Comparison of ENCODE assay signal across 9 cellular contexts in the genomic region with DNA sequence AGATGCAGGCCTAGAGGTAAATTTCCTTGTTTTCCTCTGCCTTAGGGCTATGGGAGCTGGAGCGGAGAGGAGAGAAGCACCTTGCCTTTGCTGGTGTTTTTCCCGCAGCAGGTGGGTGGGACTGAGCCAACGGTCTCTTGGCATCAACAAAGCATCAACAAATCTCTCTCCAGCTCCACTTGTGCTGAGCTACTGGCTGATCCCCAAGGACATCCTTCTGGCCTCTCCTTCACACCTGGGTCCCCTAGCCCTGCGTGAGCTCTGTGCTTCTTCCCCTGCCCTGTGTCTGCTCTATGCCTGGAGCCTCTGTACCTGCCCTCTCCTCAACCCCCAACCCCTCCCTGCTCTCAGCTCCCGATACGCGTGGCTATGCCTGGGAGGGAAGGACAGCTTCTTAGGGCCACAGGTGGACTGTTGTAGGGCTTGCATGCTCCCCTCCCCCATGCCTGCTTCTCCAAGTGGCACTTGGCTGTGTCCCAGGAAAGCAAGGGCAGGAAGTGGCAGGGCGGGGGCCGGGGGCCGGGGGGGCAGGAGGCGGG. TPM values are rescaled to one million over a fixed set of nuclear protein-coding genes. Genes with fewer than 3 reads are reported as not detected.
DNase-seq lines count a peak whose midpoint lies in the region; ATAC-seq, FAIRE-seq and TF ChIP-seq lines count a peak whose summit lies in the region.
"Had no signal": no experiment of that assay in that cellular context is flagged by ENCODE, and none has a peak within 500 bp of the region (broad histone marks: within the 10 kb centered on the region; RNA-seq: fewer than 3 reads in every experiment).

No MANE protein-coding gene starts in this region.

- in situ Hi-C loops in K562 (cut with MboI), result no loop called here

- no peaks in the 10 kb centered on the region for H3K36me3 ChIP-seq in K562 (ENCODE audit: control insufficient read depth, insufficient read depth, low read length)
- no peaks in the 10 kb centered on the region for H3K36me3 ChIP-seq in naive thymus-derived CD4-positive, alpha-beta T cell (ENCODE audit: control insufficient read depth in 2 of 3, insufficient read depth in 3 of 3, low read length in 3 of 3)

- peaks cover 23 to 46% of the 10 kb centered on the region in 2 experiments for H3K4me1 ChIP-seq in K562 (replicated peaks in 1 of 2; ENCODE audit: control insufficient read depth in 2 of 2, insufficient read depth in 2 of 2, low read length in 2 of 2)
- H3K4me1 ChIP-seq in naive thymus-derived CD4-positive, alpha-beta T cell (ENCODE audit: control insufficient read depth in 2 of 2, insufficient read depth in 2 of 2, low read length in 2 of 2), result peaks cover 8 to 11% of the 10 kb centered on the region in 2 donors

- no peak for FAIRE-seq in K562 (lab: Jason Lieb, UNC)

- peak overlapping the region in 1 of 2 experiments; percentile 78; a peak in 1 of 4 replicates for H3K9ac ChIP-seq in K562 (ENCODE audit: insufficient read depth in 1 of 2, low read depth in 2 of 2, low read length in 2 of 2)

- peak; percentile 20 for ATAC-seq in K562
- no peak for ATAC-seq in naive thymus-derived CD4-positive, alpha-beta T cell
- ATAC-seq in GM21737 (IDR thresholded peaks at IDR 0.05; ENCODE audit: unreplicated experiment), result no peak

- DNase-seq in DMS53 treated with DMSO at 0.1 percent for 48 hours (lab: John Stamatoyannopoulos, UW; ENCODE audit: unreplicated experiment), result peak; percentile 100
- DNase-seq in NCI-H2081 (lab: John Stamatoyannopoulos, UW), result peak; percentile 97 to 98
- peak in 3 of 4 experiments; percentile 45 to 67 (median 63) for DNase-seq in K562 (ENCODE audit: extremely low read depth in 1 of 4, low spot score in 3 of 4)
- no peak for DNase-seq in naive thymus-derived CD4-positive, alpha-beta T cell
- no peak for DNase-seq in hippocampal formation (lab: John Stamatoyannopoulos, UW)
- DNase-seq in GM20000 (ENCODE audit: low spot score), result no peak
- DNase-seq in ecto neural progenitor cell (ENCODE audit: low spot score), result no peak

- H3K27me3 ChIP-seq in K562 (ENCODE audit: control insufficient read depth in 2 of 2, insufficient read depth in 2 of 2, low read length in 2 of 2), result no peaks in the 10 kb centered on the region
- H3K27me3 ChIP-seq in naive thymus-derived CD4-positive, alpha-beta T cell (ENCODE audit: control insufficient read depth in 2 of 2, insufficient read depth in 2 of 2, low read length in 2 of 2), result no peaks in the 10 kb centered on the region

- peak overlapping the region in 2 of 9 donors; percentile 18 to 52 for H3K27ac Mint-ChIP-seq in naive thymus-derived CD4-positive, alpha-beta T cell

- H3K4me3 Mint-ChIP-seq in naive thymus-derived CD4-positive, alpha-beta T cell, result peak overlapping the region in 9 of 10 donors; percentile 18 to 75 (median 65)

- no peak overlapping the region for H3K27ac ChIP-seq in K562 (ENCODE audit: extremely low read depth, low read depth, low read length)
- H3K27ac ChIP-seq in naive thymus-derived CD4-positive, alpha-beta T cell (ENCODE audit: low read depth, low read length), result no peak overlapping the region

- H3K27me3 Mint-ChIP-seq in naive thymus-derived CD4-positive, alpha-beta T cell, result peaks cover 0 to 25% (median 17%) of the 10 kb centered on the region in 5 donors

- H3K9me3 Mint-ChIP-seq in naive thymus-derived CD4-positive, alpha-beta T cell, result peaks cover 0 to 2% (median 0%) of the 10 kb centered on the region in 11 donors

- no peak overlapping the region for H3K4me2 ChIP-seq in K562 (ENCODE audit: insufficient read depth, low read length)

- CTCF ChIA-PET in K562 (lab: Yijun Ruan, JAX; ENCODE audit: low intra/inter-chr PET ratio), result interaction anchor here (1.9 kb wide), 1 partner anchor 28 kb away, joined by 8 read pairs; no protein-coding TSS in a partner anchor
- CTCF ChIA-PET in naive thymus-derived CD4-positive, alpha-beta T cell (lab: Charles Lee), result interaction anchor here (0.6 to 0.8 kb wide), 2 partner anchors 23 to 92 kb away, joined by 4 read pairs; no protein-coding TSS in a partner anchor

- H3K79me2 ChIP-seq in K562 (ENCODE audit: control insufficient read depth, insufficient read depth, low read length), result no peaks in the 10 kb centered on the region

- no peak overlapping the region for H3K4me3 ChIP-seq in K562
- no peak overlapping the region for H3K4me3 ChIP-seq in naive thymus-derived CD4-positive, alpha-beta T cell (ENCODE audit: low read length)

- no peaks in the 10 kb centered on the region for H3K36me3 Mint-ChIP-seq in naive thymus-derived CD4-positive, alpha-beta T cell

- TF ChIP-seq POLR2A in K562 (conservative IDR thresholded peaks at IDR 0.05), result no peak

- no peaks in the 10 kb centered on the region for H3K9me1 ChIP-seq in K562 (ENCODE audit: control insufficient read depth, insufficient read depth, low read length)

- TF ChIP-seq EP300 in K562 (IDR thresholded peaks at IDR 0.05; ENCODE audit: low read length), result no peak

- H3K4me1 Mint-ChIP-seq in naive thymus-derived CD4-positive, alpha-beta T cell, result peaks cover 21 to 36% (median 25%) of the 10 kb centered on the region in 7 donors

- no peaks in the 10 kb centered on the region for H3K9me3 ChIP-seq in K562 (replicated peaks; ENCODE audit: control insufficient read depth, insufficient read depth, low read depth, low read length)
- no peaks in the 10 kb centered on the region for H3K9me3 ChIP-seq in naive thymus-derived CD4-positive, alpha-beta T cell (ENCODE audit: control insufficient read depth in 2 of 3, low read length in 3 of 3)

- intact Hi-C loops in K562 (cut with micrococcal nuclease), result loop anchor here (2.0 kb wide), 1 partner anchor 27 kb away; no protein-coding TSS in a partner anchor
- intact Hi-C loops in naive thymus-derived CD4-positive, alpha-beta T cell (cut with micrococcal nuclease), result no loop called here

- H2AFZ ChIP-seq in K562 (ENCODE audit: low read depth, low read length), result peak overlapping the region; percentile 36; the same call in 1 of the 2 replicates

- BruUV-seq in K562 (replicated peaks; lab: Mats Ljungman, UMichigan), result no TSS peak

- no peak for TF ChIP-seq RAD21 in K562 (CRISPR knock-in tag; conservative IDR thresholded peaks at IDR 0.05 in 1 of 2, IDR thresholded peaks at IDR 0.05 in 1 of 2)

- TF ChIP-seq CTCF in K562 (IDR thresholded peaks at IDR 0.05 in 2 of 3, conservative IDR thresholded peaks at IDR 0.05 in 1 of 3; ENCODE audit: insufficient read depth in 2 of 3, low read depth in 1 of 3, low read length in 3 of 3) (no peak), GM20000 (IDR thresholded peaks at IDR 0.05; ENCODE audit: extremely low read depth, missing control alignments) (no peak)

- WGBS in K562 (ENCODE audit: insufficient coverage, low coverage, missing lambda C conversion rate), result 34% methylated on average over 10 of the region's 11 CpGs

- H4K20me1 ChIP-seq in K562 (replicated peaks; ENCODE audit: control insufficient read depth, insufficient read depth, low read length), result no peaks in the 10 kb centered on the region

- POLR2A ChIA-PET in K562 (lab: Yijun Ruan, JAX), result no interaction called here
- POLR2A ChIA-PET in naive thymus-derived CD4-positive, alpha-beta T cell (lab: Charles Lee), result no interaction called here

RNA-seq across cellular contexts. Expression of a gene that starts 3.2 kb away (rescaled TPM):
- 1.8 and 2.6 TPM in 2 replicates for total RNA-seq in K562 (2011; cell fraction: chromatin; rRNA removed; ENCODE audit: low replicate concordance)
- total RNA-seq in K562 (2011; cell fraction: nucleolus; rRNA removed), result 0.66 and 1.0 TPM in 2 replicates
- total RNA-seq in K562 (2011; cell fraction: nucleoplasm; rRNA removed), result 2.3 and 2.8 TPM in 2 replicates
- total RNA-seq in K562 (2014; rRNA removed) (0.05 and 0.08 TPM in 2 replicates), K562 (2014; rRNA removed; fragmentation: Illumina TruSeq; extraction: Trizol) (0.06 TPM in 1 of 2 replicates, not detected in the other), K562 (2015; rRNA removed; fragmentation: Illumina TruSeq; extraction: Trizol) (0.04 and 0.07 TPM in 2 replicates), K562 (2021) (0.60 and 0.63 TPM in 2 replicates)
- polyA plus RNA-seq in K562 (2011; rRNA removed) (0.06 and 0.37 TPM in 2 replicates), K562 (2014; fragmentation: Illumina TruSeq; extraction: Trizol) (0.10 and 0.21 TPM in 2 replicates), K562 (2014; fragmentation: Nextera tagmentation; extraction: Ambion mirVana) (not detected), K562 (2014; rRNA removed) (0.05 and 0.13 TPM in 2 replicates)
- polyA plus RNA-seq in K562 (2011; cell fraction: cytosol; rRNA removed), result 0.18 TPM in 2 replicates
- polyA plus RNA-seq in K562 (2011; cell fraction: nucleus; rRNA removed), result 0.16 and 0.48 TPM in 2 replicates
- 0.13 and 0.25 TPM in 2 replicates for polyA plus RNA-seq in K562 (2012)
- polyA minus RNA-seq in K562 (2011; rRNA and poly(A)+ RNA removed), result 0.07 and 0.66 TPM in 2 replicates
- 0.67 TPM in 1 of 2 replicates, not detected in the other for polyA minus RNA-seq in K562 (2011; cell fraction: cytosol; rRNA and poly(A)+ RNA removed)
- polyA minus RNA-seq in K562 (2011; cell fraction: nucleus; rRNA and poly(A)+ RNA removed), result 0.27 TPM in 1 of 2 replicates, not detected in the other
- total RNA-seq in naive thymus-derived CD4-positive, alpha-beta T cell, result under 1 TPM in 1 of 5 experiments, not detected in 4; 0.24 TPM
- under 1 TPM; 0.14 to 0.16 TPM for polyA plus RNA-seq in naive thymus-derived CD4-positive, alpha-beta T cell

RNA-seq across cellular contexts. Expression of a gene that starts 14.7 kb away (rescaled TPM):
- total RNA-seq in K562 (2011; cell fraction: chromatin; rRNA removed; ENCODE audit: low replicate concordance), result 1.9 and 4.9 TPM in 2 replicates
- 3.6 and 4.8 TPM in 2 replicates for total RNA-seq in K562 (2011; cell fraction: nucleolus; rRNA removed)
- 2.0 and 5.0 TPM in 2 replicates for total RNA-seq in K562 (2011; cell fraction: nucleoplasm; rRNA removed)
- total RNA-seq in K562 (2014; rRNA removed) (0.32 and 0.94 TPM in 2 replicates), K562 (2014; rRNA removed; fragmentation: Illumina TruSeq; extraction: Trizol) (not detected in 2 replicates), K562 (2015; rRNA removed; fragmentation: Illumina TruSeq; extraction: Trizol) (not detected in 2 replicates), K562 (2021) (0.42 and 0.73 TPM in 2 replicates)
- polyA plus RNA-seq in K562 (2011; rRNA removed) (0.33 and 0.49 TPM in 2 replicates), K562 (2014; fragmentation: Illumina TruSeq; extraction: Trizol) (0.69 TPM in 1 of 2 replicates, not detected in the other), K562 (2014; fragmentation: Nextera tagmentation; extraction: Ambion mirVana) (under 1 TPM in 1 of 2 experiments, not detected in 1; 0.08 TPM), K562 (2014; rRNA removed) (0.35 and 0.82 TPM in 2 replicates)
- polyA plus RNA-seq in K562 (2011; cell fraction: cytosol; rRNA removed), result 0.59 and 1.3 TPM in 2 replicates
- polyA plus RNA-seq in K562 (2011; cell fraction: nucleus; rRNA removed), result 1.4 and 3.9 TPM in 2 replicates
- 0.25 and 0.58 TPM in 2 replicates for polyA plus RNA-seq in K562 (2012)
- 0.53 and 1.1 TPM in 2 replicates for polyA minus RNA-seq in K562 (2011; rRNA and poly(A)+ RNA removed)
- polyA minus RNA-seq in K562 (2011; cell fraction: cytosol; rRNA and poly(A)+ RNA removed), result not detected in 2 replicates
- polyA minus RNA-seq in K562 (2011; cell fraction: nucleus; rRNA and poly(A)+ RNA removed), result 1.6 and 1.9 TPM in 2 replicates
- 1 to 10 TPM; 1.8 to 7.4 (median 3.3) TPM for total RNA-seq in naive thymus-derived CD4-positive, alpha-beta T cell
- polyA plus RNA-seq in naive thymus-derived CD4-positive, alpha-beta T cell, result 1 to 10 TPM; 1.5 to 2.0 TPM

RNA-seq across cellular contexts. Expression of a gene that starts 33.3 kb away (rescaled TPM):
- total RNA-seq in K562 (2011; cell fraction: chromatin; rRNA removed; ENCODE audit: low replicate concordance), result not detected in 2 replicates
- not detected in 2 replicates for total RNA-seq in K562 (2011; cell fraction: nucleolus; rRNA removed)
- not detected in 2 replicates for total RNA-seq in K562 (2011; cell fraction: nucleoplasm; rRNA removed)
- not detected in 2 replicates for total RNA-seq in K562 (2014; rRNA removed)
- not detected in 2 replicates for total RNA-seq in K562 (2014; rRNA removed; fragmentation: Illumina TruSeq; extraction: Trizol)
- not detected in 2 replicates for total RNA-seq in K562 (2015; rRNA removed; fragmentation: Illumina TruSeq; extraction: Trizol)
- total RNA-seq in K562 (2021), result not detected in 2 replicates
- polyA plus RNA-seq in K562 (2011; rRNA removed), result not detected in 2 replicates
- polyA plus RNA-seq in K562 (2011; cell fraction: cytosol; rRNA removed), result not detected in 2 replicates
- not detected in 2 replicates for polyA plus RNA-seq in K562 (2011; cell fraction: nucleus; rRNA removed)
- polyA plus RNA-seq in K562 (2012), result not detected in 2 replicates
- polyA plus RNA-seq in K562 (2014; fragmentation: Illumina TruSeq; extraction: Trizol), result not detected in 2 replicates
- polyA plus RNA-seq in K562 (2014; fragmentation: Nextera tagmentation; extraction: Ambion mirVana), result not detected
- polyA plus RNA-seq in K562 (2014; rRNA removed), result not detected in 2 replicates
- not detected in 2 replicates for polyA minus RNA-seq in K562 (2011; rRNA and poly(A)+ RNA removed)
- not detected in 2 replicates for polyA minus RNA-seq in K562 (2011; cell fraction: cytosol; rRNA and poly(A)+ RNA removed)
- not detected in 2 replicates for polyA minus RNA-seq in K562 (2011; cell fraction: nucleus; rRNA and poly(A)+ RNA removed)
- total RNA-seq in naive thymus-derived CD4-positive, alpha-beta T cell, result not detected
- polyA plus RNA-seq in naive thymus-derived CD4-positive, alpha-beta T cell, result not detected
- total RNA-seq: lower leg skin had no signal

RNA-seq across cellular contexts. Expression of a gene that starts 57.6 kb away (rescaled TPM):
- total RNA-seq in K562 (2011; cell fraction: chromatin; rRNA removed; ENCODE audit: low replicate concordance), result not detected in 2 replicates
- total RNA-seq in K562 (2011; cell fraction: nucleolus; rRNA removed), result not detected in 2 replicates
- not detected in 2 replicates for total RNA-seq in K562 (2011; cell fraction: nucleoplasm; rRNA removed)
- total RNA-seq in K562 (2014; rRNA removed) (not detected in 2 replicates), K562 (2014; rRNA removed; fragmentation: Illumina TruSeq; extraction: Trizol) (not detected in 2 replicates), K562 (2015; rRNA removed; fragmentation: Illumina TruSeq; extraction: Trizol) (not detected in 2 replicates), K562 (2021) (0.29 TPM in 1 of 2 replicates, not detected in the other)
- polyA plus RNA-seq in K562 (2011; rRNA removed) (not detected in 2 replicates), K562 (2014; fragmentation: Illumina TruSeq; extraction: Trizol) (not detected in 2 replicates), K562 (2014; fragmentation: Nextera tagmentation; extraction: Ambion mirVana) (not detected), K562 (2014; rRNA removed) (not detected in 2 replicates)
- not detected in 2 replicates for polyA plus RNA-seq in K562 (2011; cell fraction: cytosol; rRNA removed)
- polyA plus RNA-seq in K562 (2011; cell fraction: nucleus; rRNA removed), result not detected in 2 replicates
- polyA plus RNA-seq in K562 (2012), result 0.05 TPM in 1 of 2 replicates, not detected in the other
- polyA minus RNA-seq in K562 (2011; rRNA and poly(A)+ RNA removed), result not detected in 2 replicates
- polyA minus RNA-seq in K562 (2011; cell fraction: cytosol; rRNA and poly(A)+ RNA removed), result not detected in 2 replicates
- not detected in 2 replicates for polyA minus RNA-seq in K562 (2011; cell fraction: nucleus; rRNA and poly(A)+ RNA removed)
- not detected for total RNA-seq in naive thymus-derived CD4-positive, alpha-beta T cell
- polyA plus RNA-seq in naive thymus-derived CD4-positive, alpha-beta T cell, result not detected

Comparison
In these comparisons a context has a peak if more than half of its experiments do, and no peak if none do; other contexts are left out.
1. DNase-seq: peak in DMS53 treated with DMSO at 0.1 percent for 48 hours (single experiment), NCI-H2081 (2 of 2) and K562 (3 of 4); none in naive thymus-derived CD4-positive, alpha-beta T cell (0 of 9), hippocampal formation (0 of 2), GM20000 (single experiment) and ecto neural progenitor cell (single experiment).